ENCODE assay signal across 8 cellular contexts in the genomic region with DNA sequence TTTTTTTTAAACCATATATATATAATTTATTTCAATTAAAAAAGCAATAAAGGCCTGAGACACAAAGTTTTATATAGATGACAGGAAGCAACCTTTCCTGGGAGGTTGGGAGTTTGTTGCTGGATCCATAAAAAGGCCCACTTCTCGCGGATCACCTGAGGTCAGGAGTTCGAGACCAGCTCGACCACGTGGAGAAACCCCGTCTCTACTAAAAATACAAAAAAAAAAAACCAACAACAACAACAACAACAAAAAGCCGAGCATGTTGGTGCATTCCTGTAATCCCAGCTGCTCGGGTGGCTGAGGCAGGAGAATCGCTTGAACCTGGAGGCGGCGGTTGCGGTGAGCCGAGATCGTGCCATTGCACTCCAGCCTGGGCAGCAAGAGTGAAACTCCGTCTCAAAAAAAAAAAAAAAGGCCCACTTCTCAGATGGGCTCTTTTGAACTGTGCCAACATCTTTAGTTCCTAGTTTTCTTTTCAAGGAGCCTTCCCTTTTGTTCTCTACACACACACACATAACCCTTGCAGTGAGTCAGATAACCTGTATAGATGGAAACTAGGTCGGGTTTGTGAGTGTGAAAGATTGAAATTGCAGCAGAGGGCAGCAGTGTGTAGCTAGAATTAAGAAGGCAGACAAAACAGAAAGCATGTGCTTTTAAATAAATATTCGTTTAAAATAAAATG. TPM values are rescaled to one million over a fixed set of nuclear protein-coding genes. Genes with fewer than 3 reads are reported as not detected.
DNase-seq lines count a peak whose midpoint lies in the region; ATAC-seq, FAIRE-seq and TF ChIP-seq lines count a peak whose summit lies in the region.

No MANE protein-coding gene starts in this region.

- no peaks in the 10 kb centered on the region for H3K9me1 ChIP-seq in endothelial cell of umbilical vein (replicated peaks; ENCODE audit: control insufficient read depth, extremely low read depth, insufficient read depth, low read length)

- peak overlapping the region; percentile 92 for H3K4me2 ChIP-seq in endothelial cell of umbilical vein (ENCODE audit: insufficient read depth, low read length)

- H3K4me3 Mint-ChIP-seq in activated CD4-positive, alpha-beta T cell treated with anti-CD3 and anti-CD28 coated beads, Interleukin-2, amount 10 ng/mL, durations not matched to agents 24 days and 14 days = peak overlapping the region; percentile 97

- H3K27me3 Mint-ChIP-seq in activated CD4-positive, alpha-beta T cell treated with anti-CD3 and anti-CD28 coated beads, Interleukin-2, amount 10 ng/mL, durations not matched to agents 24 days and 14 days = no peaks in the 10 kb centered on the region

- BruUV-seq in endothelial cell of umbilical vein (replicated peaks; lab: Mats Ljungman, UMichigan) = no TSS peak

- peak; percentile 54 for DNase-seq in BJ (ENCODE audit: low read depth)
- DNase-seq in NCI-H524 treated with DMSO at 0.1 percent for 48 hours (lab: John Stamatoyannopoulos, UW) = peak; percentile 14
- DNase-seq in activated CD4-positive, alpha-beta T cell treated with anti-CD3 and anti-CD28 coated beads, Interleukin-2, amount 10 ng/mL, durations not matched to agents 24 days and 14 days = peak; percentile 87
- DNase-seq in endothelial cell of umbilical vein (ENCODE audit: low read depth, low spot score) = peak; percentile 95
- DNase-seq in testis = peak; percentile 60

- peaks cover 41% of the 10 kb centered on the region for H3K4me1 Mint-ChIP-seq in activated CD4-positive, alpha-beta T cell treated with anti-CD3 and anti-CD28 coated beads, Interleukin-2, amount 10 ng/mL, durations not matched to agents 24 days and 14 days

- H3K9me3 ChIP-seq in endothelial cell of umbilical vein (replicated peaks; ENCODE audit: control insufficient read depth, insufficient read depth, low read length) (no peaks in the 10 kb centered on the region), mucosa of rectum (ENCODE audit: control insufficient read depth in 2 of 2, low read length in 2 of 2) (no peaks in the 10 kb centered on the region), testis (no peaks in the 10 kb centered on the region)

- peak; percentile 93 for FAIRE-seq in endothelial cell of umbilical vein (lab: Jason Lieb, UNC)

- H3K27me3 ChIP-seq in BJ (ENCODE audit: control insufficient read depth, insufficient read depth, low read length) (no peaks in the 10 kb centered on the region), endothelial cell of umbilical vein (ENCODE audit: control insufficient read depth in 2 of 2, insufficient read depth in 2 of 2, low read length in 2 of 2) (no peaks in the 10 kb centered on the region), mucosa of rectum (ENCODE audit: control insufficient read depth in 2 of 2, insufficient read depth in 2 of 2, low read length in 2 of 2) (no peaks in the 10 kb centered on the region), testis (no peaks in the 10 kb centered on the region)

- ATAC-seq in GM18868 (IDR thresholded peaks at IDR 0.05; ENCODE audit: unreplicated experiment) = peak; percentile 56
- peak; percentile 38 for ATAC-seq in HG03439 (IDR thresholded peaks at IDR 0.05; ENCODE audit: unreplicated experiment)

- TF ChIP-seq POLR2A in endothelial cell of umbilical vein (IDR thresholded peaks at IDR 0.05; ENCODE audit: low read depth, low read length) (no peak), testis (IDR thresholded peaks at IDR 0.05) (no peak)

- peaks cover 3% of the 10 kb centered on the region for H3K36me3 ChIP-seq in BJ (ENCODE audit: control insufficient read depth, insufficient read depth, low read length)
- peaks cover 3 to 11% of the 10 kb centered on the region in 2 experiments for H3K36me3 ChIP-seq in endothelial cell of umbilical vein (ENCODE audit: control insufficient read depth in 2 of 2, extremely low read depth in 1 of 2, insufficient read depth in 2 of 2, low read length in 2 of 2)
- H3K36me3 ChIP-seq in mucosa of rectum (ENCODE audit: control insufficient read depth in 2 of 2, insufficient read depth in 2 of 2, low read length in 2 of 2) = peaks cover 13 to 17% of the 10 kb centered on the region in 2 donors
- H3K36me3 ChIP-seq in testis (ENCODE audit: low read depth, missing control alignments) = no peaks in the 10 kb centered on the region

- H3K4me3 ChIP-seq in BJ (ENCODE audit: low read depth, low read length) (no peak overlapping the region), endothelial cell of umbilical vein (replicated peaks in 1 of 3; ENCODE audit: insufficient read depth in 1 of 3, low read depth in 1 of 3, low read length in 3 of 3) (no peak overlapping the region), mucosa of rectum (ENCODE audit: low read length in 2 of 2) (peak overlapping the region; percentile 75 to 92), testis (peak overlapping the region in 1 of 2 donors; percentile 93)

- peaks cover 7% of the 10 kb centered on the region for H4K20me1 ChIP-seq in endothelial cell of umbilical vein (replicated peaks; ENCODE audit: control insufficient read depth, extremely low read depth, insufficient read depth, low read length)

- H2AFZ ChIP-seq in endothelial cell of umbilical vein (ENCODE audit: low read depth, low read length) = peak overlapping the region; percentile 19

- intact Hi-C loops in activated CD4-positive, alpha-beta T cell treated with anti-CD3 and anti-CD28 coated beads, Interleukin-2, amount 10 ng/mL, durations not matched to agents 24 days and 14 days (cut with micrococcal nuclease) = loop anchor here (1.0 to 5.0 kb wide), 8 partner anchors 79 to 586 kb away; no protein-coding TSS in a partner anchor
- intact Hi-C loops in endothelial cell of umbilical vein (cut with micrococcal nuclease) = loop anchor here (1.0 to 5.0 kb wide), 11 partner anchors 92 to 1831 kb away; partner anchors contain the start of genes ADRA2A, BBIP1, PDCD4 and SHOC2
- intact Hi-C loops in testis (cut with DNase I; ENCODE audit: low total_unique reads) = no loop called here

- POLR2A ChIA-PET in BJ (lab: Charles Lee) (no interaction called here), endothelial cell of umbilical vein (lab: Charles Lee) (interaction anchor here (0.6 kb wide), 1 partner anchor 24 kb away, joined by 6 read pairs; no protein-coding TSS in a partner anchor)

- H3K9ac ChIP-seq in endothelial cell of umbilical vein (replicated peaks; ENCODE audit: extremely low read depth, insufficient read depth, low read length) (peak overlapping the region; percentile 99), mucosa of rectum (ENCODE audit: low read depth in 1 of 2, low read length in 2 of 2) (no peak overlapping the region)

- peaks cover 57% of the 10 kb centered on the region for H3K4me1 ChIP-seq in endothelial cell of umbilical vein (ENCODE audit: control insufficient read depth, extremely low read depth, insufficient read depth, low read length)
- peaks cover 5 to 11% of the 10 kb centered on the region in 2 donors for H3K4me1 ChIP-seq in mucosa of rectum (ENCODE audit: control insufficient read depth in 2 of 2, insufficient read depth in 2 of 2, low read length in 2 of 2)
- peaks cover 11% of the 10 kb centered on the region for H3K4me1 ChIP-seq in testis

- H3K27ac Mint-ChIP-seq in activated CD4-positive, alpha-beta T cell treated with anti-CD3 and anti-CD28 coated beads, Interleukin-2, amount 10 ng/mL, durations not matched to agents 24 days and 14 days = peak overlapping the region; percentile 95

- peaks cover 28% of the 10 kb centered on the region for H3K36me3 Mint-ChIP-seq in activated CD4-positive, alpha-beta T cell treated with anti-CD3 and anti-CD28 coated beads, Interleukin-2, amount 10 ng/mL, durations not matched to agents 24 days and 14 days (ENCODE audit: low read depth)

- peak overlapping the region; percentile 97 for H3K27ac ChIP-seq in endothelial cell of umbilical vein (ENCODE audit: insufficient read depth, low read depth, low read length)
- H3K27ac ChIP-seq in mucosa of rectum (ENCODE audit: low read depth in 2 of 2, low read length in 2 of 2) = no peak overlapping the region
- H3K27ac ChIP-seq in testis = peak overlapping the region; percentile 88 to 94

- no peaks in the 10 kb centered on the region for H3K9me3 Mint-ChIP-seq in activated CD4-positive, alpha-beta T cell treated with anti-CD3 and anti-CD28 coated beads, Interleukin-2, amount 10 ng/mL, durations not matched to agents 24 days and 14 days

- peaks cover 38% of the 10 kb centered on the region for H3K79me2 ChIP-seq in endothelial cell of umbilical vein (ENCODE audit: control insufficient read depth, insufficient read depth, low read length)

- TF ChIP-seq CTCF in BJ (IDR thresholded peaks at IDR 0.05; ENCODE audit: insufficient read depth, low read depth, low read length) (peak; percentile 66), endothelial cell of umbilical vein (IDR thresholded peaks at IDR 0.05; ENCODE audit: extremely low read depth in 1 of 2, insufficient read depth in 1 of 2, low read depth in 1 of 2, low read length in 2 of 2) (peak; percentile 52 to 62), testis (IDR thresholded peaks at IDR 0.05) (peak; percentile 40 to 62 (median 45))

- CTCF ChIA-PET in BJ (lab: Yijun Ruan, JAX) (interaction anchor here (0.6 to 8.3 kb wide), 15 partner anchors 49 to 366 kb away, joined by 3 to 116 read pairs (median 4); no protein-coding TSS in a partner anchor), endothelial cell of umbilical vein (lab: Charles Lee) (interaction anchor here (0.7 to 4.2 kb wide), 19 partner anchors 49 to 1831 kb away, joined by 3 to 80 read pairs (median 6); no protein-coding TSS in a partner anchor)

- WGBS in testis, 2 donors = 37 to 44% methylated on average over 17 of the region's 17 CpGs

- dilution Hi-C loops in endothelial cell of umbilical vein (cut with MboI; ENCODE audit: extremely low pct_ligation_motif_present, low sequenced_read_pairs) = no loop called here

TF ChIP-seq in endothelial cell of umbilical vein, 7 proteins besides CTCF, POLR2A, EP300 and RAD21 (continues in another document):
- TF ChIP-seq EZH2 (IDR thresholded peaks at IDR 0.05; ENCODE audit: borderline replicate concordance, low read depth, low read length, severe bottlenecking) = no peak
- TF ChIP-seq JUN (IDR thresholded peaks at IDR 0.05; ENCODE audit: borderline replicate concordance, insufficient read depth, insufficient read length, low read depth) = peak; percentile 44

RNA-seq across cellular contexts. Expression of gene SMNDC1, which starts 1.2 kb away (rescaled TPM):
- polyA plus RNA-seq in BJ (2011; rRNA removed) (6.1 and 13.4 TPM in 2 replicates), endothelial cell of umbilical vein (4.7 and 7.1 TPM in 2 replicates), testis (ENCODE audit: insufficient read depth, low read depth, low replicate concordance) (33.2 TPM)
- polyA minus RNA-seq in BJ (2011; rRNA and poly(A)+ RNA removed) = 4.1 and 6.3 TPM in 2 replicates
- total RNA-seq in activated CD4-positive, alpha-beta T cell treated with anti-CD3 and anti-CD28 coated beads, Interleukin-2, amount 10 ng/mL, durations not matched to agents 24 days and 14 days = 46.2 TPM in 2 replicates
- total RNA-seq in endothelial cell of umbilical vein (38.5 and 39.3 TPM in 2 replicates), testis (10 to 100 TPM; 16.4 to 20.9 TPM)
- polyA plus RNA-seq in endothelial cell of umbilical vein (2011; cell fraction: cytosol; rRNA removed) = 15.2 and 16.1 TPM in 2 replicates
- 19.0 and 24.5 TPM in 2 replicates for polyA plus RNA-seq in endothelial cell of umbilical vein (2011; cell fraction: nucleus; rRNA removed)
- 29.1 and 30.7 TPM in 2 replicates for polyA plus RNA-seq in endothelial cell of umbilical vein (2012)
- 4.4 and 5.6 TPM in 2 replicates for polyA minus RNA-seq in endothelial cell of umbilical vein
- polyA minus RNA-seq in endothelial cell of umbilical vein (2011; cell fraction: cytosol; rRNA and poly(A)+ RNA removed) = 6.0 TPM
- polyA minus RNA-seq in endothelial cell of umbilical vein (2011; cell fraction: nucleus; rRNA and poly(A)+ RNA removed) = 24.8 and 29.1 TPM in 2 replicates

Comparison
In these comparisons a context has a peak if more than half of its experiments do, and no peak if none do; other contexts are left out.
1. DNase-seq: peak in every context shown above with its lines; median percentile 95 in endothelial cell of umbilical vein; 87 in activated CD4-positive, alpha-beta T cell treated with anti-CD3 and anti-CD28 coated beads, Interleukin-2, amount 10 ng/mL, durations not matched to agents 24 days and 14 days; 60 in testis; 54 in BJ; 14 in NCI-H524 treated with DMSO at 0.1 percent for 48 hours.
2. H3K4me3 ChIP-seq: peak in mucosa of rectum (2 of 2); none in BJ (single experiment) and endothelial cell of umbilical vein (0 of 3).
3. H3K27ac ChIP-seq: peak in endothelial cell of umbilical vein (single experiment) and testis (2 of 2); none in mucosa of rectum (0 of 2).
4. Peak in every context shown above with its lines, with median percentiles within 50 percentile points of each other: CTCF ChIP-seq.